In genomic region chr20:49914310-49915117, GRCh38 we compare ENCODE assay signal across 8 cellular contexts. TPM values are rescaled to one million over a fixed set of nuclear protein-coding genes. Genes with fewer than 3 reads are reported as not detected.
A peak's percentile ranks its signal among the peaks of the same experiment; 100 is the strongest.
DNase-seq lines count a peak whose midpoint lies in the region; ATAC-seq and TF ChIP-seq lines count a peak whose summit lies in the region.

No MANE protein-coding gene starts in this region.

- peak; percentile 33 for DNase-seq in COLO668 (lab: John Stamatoyannopoulos, UW; ENCODE audit: unreplicated experiment)
- no peak for DNase-seq in HFF-Myc (ENCODE audit: extremely low read depth, low read depth)
- peak; percentile 49 for DNase-seq in putamen (ENCODE audit: low spot score)
- DNase-seq in NCI-H82 (lab: John Stamatoyannopoulos, UW), result no peak

- ATAC-seq in gastroesophageal sphincter (no peak), GM18505 (IDR thresholded peaks at IDR 0.05; ENCODE audit: unreplicated experiment) (no peak), GM21529 (IDR thresholded peaks at IDR 0.05; ENCODE audit: unreplicated experiment) (no peak)

- peak overlapping the region; percentile 82 to 98 (median 97) for H3K27ac ChIP-seq in gastroesophageal sphincter

- H3K4me1 ChIP-seq in gastroesophageal sphincter, result peaks cover 0 to 68% (median 19%) of the 10 kb centered on the region in 3 donors

- H3K36me3 ChIP-seq in gastroesophageal sphincter, result peaks cover 0 to 9% of the 10 kb centered on the region in 2 donors

- no peak for TF ChIP-seq EP300 in gastroesophageal sphincter (IDR thresholded peaks at IDR 0.05)

- H3K9me3 ChIP-seq in gastroesophageal sphincter, result no peaks in the 10 kb centered on the region

- H3K27me3 ChIP-seq in gastroesophageal sphincter, result no peaks in the 10 kb centered on the region

- WGBS in gastroesophageal sphincter (ENCODE audit: low coverage in 1 of 2), 2 donors, result 0% methylated on average over 9 of the region's 19 CpGs; no CpG with 5 or more reads in 1 of the 2 donors

- H3K4me3 ChIP-seq in HFF-Myc (replicated peaks; ENCODE audit: low read depth, low read length) (peak overlapping the region; percentile 95), WI38 (ENCODE audit: low read depth, low read length) (peak overlapping the region; percentile 92), gastroesophageal sphincter (peak overlapping the region; percentile 83 to 98)

- TF ChIP-seq POLR2A in gastroesophageal sphincter (IDR thresholded peaks at IDR 0.05) (no peak), GM18505 (IDR thresholded peaks at IDR 0.05; ENCODE audit: borderline replicate concordance, extremely low read depth, insufficient read depth, insufficient read length) (no peak)

- peak; percentile 12 for TF ChIP-seq CTCF in HFF-Myc (IDR thresholded peaks at IDR 0.05; ENCODE audit: low read depth, low read length, missing control alignments)
- no peak for TF ChIP-seq CTCF in WI38 (IDR thresholded peaks at IDR 0.05; ENCODE audit: low read depth, low read length)
- TF ChIP-seq CTCF in gastroesophageal sphincter (IDR thresholded peaks at IDR 0.05), result no peak

RNA-seq across cellular contexts. Expression of gene SPATA2, which starts 0.8 kb away (rescaled TPM):
- 1 to 10 TPM; 2.7 to 7.2 (median 4.9) TPM for total RNA-seq in gastroesophageal sphincter

RNA-seq across cellular contexts. Expression of gene RNF114, which starts 21.7 kb away (rescaled TPM):
- total RNA-seq in gastroesophageal sphincter, result 100 to 1,000 TPM in 2 of 4 donors, 10 to 100 TPM in 2; 80.3 to 109 (median 101) TPM

Comparison
In these comparisons a context has a peak if more than half of its experiments do, and no peak if none do; other contexts are left out.
1. DNase-seq: peak in COLO668 (single experiment) and putamen (single experiment); none in HFF-Myc (single experiment) and NCI-H82 (single experiment).
2. Peak in every context shown above with its lines, with median percentiles within 50 percentile points of each other: H3K4me3 ChIP-seq.